16 cellular contexts compared by ENCODE assay signal in the genomic region with DNA sequence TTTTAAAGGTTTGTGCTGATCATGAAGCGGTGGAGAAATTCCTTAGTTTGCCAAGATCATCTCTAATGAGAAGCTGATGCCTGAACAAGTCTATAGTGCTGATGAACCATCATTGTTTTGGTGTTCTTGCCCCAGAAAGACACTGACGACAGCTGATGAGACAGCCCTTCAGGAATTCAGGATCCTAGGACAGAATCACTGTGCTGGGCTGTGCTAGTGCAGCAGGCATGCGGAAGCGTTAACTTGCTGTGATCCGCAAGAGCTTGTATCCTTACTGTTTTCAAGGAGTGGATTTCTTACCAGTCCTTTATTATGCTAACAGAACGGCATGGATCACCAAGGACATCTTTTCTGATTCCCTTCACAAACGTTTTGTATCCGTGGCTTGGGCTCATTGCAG.
DNase-seq lines count a peak whose midpoint lies in the region; ATAC-seq and TF ChIP-seq lines count a peak whose summit lies in the region.
"Had no signal": no experiment of that assay in that cellular context is flagged by ENCODE, and none has a peak within 500 bp of the region (broad histone marks: within the 10 kb centered on the region; RNA-seq: fewer than 3 reads in every experiment).

No MANE protein-coding gene starts in this region.

- H3K4me3 Mint-ChIP-seq in chondrocyte (ENCODE audit: unreplicated experiment), result no peak overlapping the region
- H3K4me3 Mint-ChIP-seq: T-helper 17 cell had no signal

- H3K4me3 ChIP-seq in MG63, result no peak overlapping the region
- H3K4me3 ChIP-seq: gastrocnemius medialis had no signal

- H3K27ac Mint-ChIP-seq in chondrocyte (ENCODE audit: unreplicated experiment), result peak overlapping the region; percentile 64
- H3K27ac Mint-ChIP-seq: T-helper 17 cell had no signal

- ATAC-seq in HG02840 (IDR thresholded peaks at IDR 0.05; ENCODE audit: low FRiP score, unreplicated experiment), result no peak
- no peak for ATAC-seq in GM18873 (IDR thresholded peaks at IDR 0.05; ENCODE audit: low FRiP score, unreplicated experiment)
- ATAC-seq: gastrocnemius medialis, left lobe of liver, T-helper 17 cell had no signal

- TF ChIP-seq CTCF in AG09319 (IDR thresholded peaks at IDR 0.05; ENCODE audit: low read depth, low read length) (no peak), chondrocyte (IDR thresholded peaks at IDR 0.05) (no peak)

- H3K36me3 Mint-ChIP-seq in chondrocyte (ENCODE audit: low read depth), result peaks cover 13% of the 10 kb centered on the region

- DNase-seq in AG09319 (ENCODE audit: extremely low read depth, low read depth) (peak; percentile 30), MG63 (peak; percentile 44), chondrocyte (ENCODE audit: low spot score) (no peak), kidney tubule cell (ENCODE audit: low spot score) (peak; percentile 49), NCI-H146 treated with DMSO at 0.1 percent for 48 hours (lab: John Stamatoyannopoulos, UW; ENCODE audit: unreplicated experiment) (no peak), HuH-7 (ENCODE audit: low spot score) (no peak)
- DNase-seq: activated gamma-delta T cell; gastrocnemius medialis; NCI-H2171; OCI-M1; stimulated activated CD4-positive, alpha-beta T cell treated with anti-CD3 and anti-CD28 coated beads, Interleukin-12 subunit alpha, Interleukin-12 subunit beta, amount 100 ng/mL, for 4 hours; T-helper 17 cell had no signal

- H3K27me3 ChIP-seq in MG63, result no peaks in the 10 kb centered on the region
- H3K27me3 ChIP-seq: gastrocnemius medialis, neutrophil had no signal

- no peaks in the 10 kb centered on the region for H3K27me3 Mint-ChIP-seq in chondrocyte (ENCODE audit: low read depth)
- H3K27me3 Mint-ChIP-seq: T-helper 17 cell had no signal

- peaks cover 8% of the 10 kb centered on the region for H3K4me1 Mint-ChIP-seq in chondrocyte (ENCODE audit: low read depth)

- peaks cover 16% of the 10 kb centered on the region for H3K36me3 ChIP-seq in MG63
- H3K36me3 ChIP-seq: gastrocnemius medialis had no signal

- H3K9me3 ChIP-seq in MG63, result peaks cover 18% of the 10 kb centered on the region
- H3K9me3 ChIP-seq: gastrocnemius medialis, neutrophil had no signal

- H3K9me3 Mint-ChIP-seq in chondrocyte (ENCODE audit: low read depth), result peaks cover 12% of the 10 kb centered on the region

Comparison
In these comparisons a context has a peak if more than half of its experiments do, and no peak if none do; other contexts are left out.
1. DNase-seq: peak in AG09319 (single experiment), MG63 (single experiment) and kidney tubule cell (single experiment); none in chondrocyte (single experiment), NCI-H146 treated with DMSO at 0.1 percent for 48 hours (single experiment) and HuH-7 (single experiment).